Comparison of ENCODE assay signal across 8 cellular contexts in genomic region chr5:147935032-147935431, GRCh38. TPM values are rescaled to one million over a fixed set of nuclear protein-coding genes. Genes with fewer than 3 reads are reported as not detected.
DNase-seq lines count a peak whose midpoint lies in the region; ATAC-seq and TF ChIP-seq lines count a peak whose summit lies in the region.

No MANE protein-coding gene starts in this region.

- no peaks in the 10 kb centered on the region for H3K9me3 Mint-ChIP-seq in activated T-helper 17 cell treated with anti-CD3 and anti-CD28 coated beads, Interleukin-2, amount 50 U/mL, for 72 hours

- H4K20me1 ChIP-seq in fibroblast of lung (ENCODE audit: control insufficient read depth, extremely low read depth, insufficient read depth, low read length) = no peaks in the 10 kb centered on the region

- intact Hi-C loops in Right ventricle myocardium inferior (cut with DNase I) (loop anchor here (1.0 to 2.0 kb wide), 2 partner anchors 48 to 78 kb away; no protein-coding TSS in a partner anchor), prostate gland (cut with DNase I) (no loop called here)

- H2AFZ ChIP-seq in fibroblast of lung (ENCODE audit: low read length) = no peak overlapping the region

- WGBS in prostate gland = 2% methylated on average over 3 of the region's 3 CpGs

- H3K27ac ChIP-seq in right atrium auricular region (no peak overlapping the region), fibroblast of lung (ENCODE audit: insufficient read depth, low read length) (no peak overlapping the region), prostate gland (no peak overlapping the region)

- no peaks in the 10 kb centered on the region for H3K9me3 ChIP-seq in right atrium auricular region
- no peaks in the 10 kb centered on the region for H3K9me3 ChIP-seq in fibroblast of lung (ENCODE audit: control insufficient read depth, insufficient read depth, low read depth, low read length)
- H3K9me3 ChIP-seq in prostate gland = no peaks in the 10 kb centered on the region

- no peak for TF ChIP-seq POLR2A in prostate gland (IDR thresholded peaks at IDR 0.05)

- H3K36me3 Mint-ChIP-seq in activated T-helper 17 cell treated with anti-CD3 and anti-CD28 coated beads, Interleukin-2, amount 50 U/mL, for 72 hours (ENCODE audit: low read depth) = no peaks in the 10 kb centered on the region

- H3K79me2 ChIP-seq in fibroblast of lung (ENCODE audit: control insufficient read depth, insufficient read depth, low read length) = no peaks in the 10 kb centered on the region

- H3K4me2 ChIP-seq in fibroblast of lung (ENCODE audit: extremely low read depth, insufficient read depth, low read length) = no peak overlapping the region

- no peak overlapping the region for H3K27ac Mint-ChIP-seq in activated T-helper 17 cell treated with anti-CD3 and anti-CD28 coated beads, Interleukin-2, amount 50 U/mL, for 72 hours

- H3K4me3 Mint-ChIP-seq in activated T-helper 17 cell treated with anti-CD3 and anti-CD28 coated beads, Interleukin-2, amount 50 U/mL, for 72 hours = no peak overlapping the region

- no peaks in the 10 kb centered on the region for H3K27me3 ChIP-seq in right atrium auricular region
- H3K27me3 ChIP-seq in fibroblast of lung (ENCODE audit: control insufficient read depth, insufficient read depth, low read length) = no peaks in the 10 kb centered on the region
- no peaks in the 10 kb centered on the region for H3K27me3 ChIP-seq in prostate gland (replicated peaks; ENCODE audit: insufficient read depth)

- ATAC-seq in Right ventricle myocardium inferior = peak; percentile 73
- ATAC-seq in stimulated activated naive CD8-positive, alpha-beta T cell treated with anti-CD3 and anti-CD28 coated beads, Interleukin-15, Interleukin-2, amounts not matched to agents 100 U/mL and 50 U/mL, for 24 hours = no peak
- ATAC-seq in HG02678 (IDR thresholded peaks at IDR 0.05; ENCODE audit: unreplicated experiment) = no peak
- ATAC-seq in activated T-helper 17 cell treated with anti-CD3 and anti-CD28 coated beads, Interleukin-2, amount 50 U/mL, for 72 hours (replicated peaks) = no peak

- peak in 1 of 2 donors; percentile 64 for TF ChIP-seq CTCF in right atrium auricular region (IDR thresholded peaks at IDR 0.05)
- peak; percentile 12 to 46 for TF ChIP-seq CTCF in fibroblast of lung (conservative IDR thresholded peaks at IDR 0.05 in 1 of 2, IDR thresholded peaks at IDR 0.05 in 1 of 2; ENCODE audit: low read depth in 1 of 2, low read length in 2 of 2)
- peak in 3 of 4 experiments; percentile 57 to 82 (median 72) for TF ChIP-seq CTCF in prostate gland (IDR thresholded peaks at IDR 0.05)

- H3K4me1 ChIP-seq in right atrium auricular region (no peaks in the 10 kb centered on the region), fibroblast of lung (ENCODE audit: control insufficient read depth, extremely low read depth, insufficient read depth, low read length) (no peaks in the 10 kb centered on the region), prostate gland (replicated peaks) (no peaks in the 10 kb centered on the region)

- H3K4me3 ChIP-seq in right atrium auricular region (no peak overlapping the region), fibroblast of lung (replicated peaks in 1 of 4; ENCODE audit: control extremely low read depth in 1 of 4, insufficient read depth in 1 of 4, low read depth in 3 of 4, low read length in 4 of 4) (no peak overlapping the region), prostate gland (no peak overlapping the region)

- DNase-seq in Right ventricle myocardium inferior (ENCODE audit: missing footprints) (no peak), right atrium auricular region (ENCODE audit: low spot score) (no peak), OCI-M1 (lab: John Stamatoyannopoulos, UW) (peak; percentile 60), fibroblast of lung (ENCODE audit: low read depth in 2 of 2) (peak; percentile 69 to 79), prostate gland (ENCODE audit: low spot score) (peak; percentile 21)
- no peak for DNase-seq in stimulated activated naive CD8-positive, alpha-beta T cell treated with anti-CD3 and anti-CD28 coated beads, Interleukin-15, Interleukin-2, amounts not matched to agents 100 U/mL and 50 U/mL, for 24 hours

- H3K36me3 ChIP-seq in right atrium auricular region = no peaks in the 10 kb centered on the region
- no peaks in the 10 kb centered on the region for H3K36me3 ChIP-seq in fibroblast of lung (ENCODE audit: control insufficient read depth, insufficient read depth, low read length)
- H3K36me3 ChIP-seq in prostate gland = no peaks in the 10 kb centered on the region

- H3K27me3 Mint-ChIP-seq in activated T-helper 17 cell treated with anti-CD3 and anti-CD28 coated beads, Interleukin-2, amount 50 U/mL, for 72 hours = peaks cover 18% of the 10 kb centered on the region

- H3K9ac ChIP-seq in fibroblast of lung (ENCODE audit: insufficient read depth, low read length) = no peak overlapping the region

- H3K4me1 Mint-ChIP-seq in activated T-helper 17 cell treated with anti-CD3 and anti-CD28 coated beads, Interleukin-2, amount 50 U/mL, for 72 hours = no peaks in the 10 kb centered on the region

RNA-seq across cellular contexts. Expression of gene C5orf46, which starts 28.7 kb away (rescaled TPM):
- total RNA-seq in Right ventricle myocardium inferior = 2.4 TPM
- total RNA-seq in right atrium auricular region = 1 to 10 TPM in 1 of 2 donors, not detected in 1; 2.7 TPM
- total RNA-seq in fibroblast of lung = not detected in 2 replicates
- polyA plus RNA-seq in fibroblast of lung = not detected in 2 replicates
- 0.36 TPM in 1 of 2 replicates, not detected in the other for polyA plus RNA-seq in fibroblast of lung (2012)
- not detected in 2 replicates for polyA minus RNA-seq in fibroblast of lung (ENCODE audit: low replicate concordance)
- under 1 TPM in 1 of 2 donors, not detected in 1; 0.59 TPM for total RNA-seq in prostate gland
- total RNA-seq in activated T-helper 17 cell treated with anti-CD3 and anti-CD28 coated beads, Interleukin-2, amount 50 U/mL, for 72 hours = not detected

RNA-seq across cellular contexts. Expression of gene SCGB3A2, which starts 56.5 kb away (rescaled TPM):
- total RNA-seq in Right ventricle myocardium inferior (not detected), right atrium auricular region (not detected), fibroblast of lung (not detected in 2 replicates), prostate gland (not detected)
- polyA plus RNA-seq in fibroblast of lung = not detected in 2 replicates
- polyA plus RNA-seq in fibroblast of lung (2012) = not detected in 2 replicates
- not detected in 2 replicates for polyA minus RNA-seq in fibroblast of lung (ENCODE audit: low replicate concordance)
- total RNA-seq in activated T-helper 17 cell treated with anti-CD3 and anti-CD28 coated beads, Interleukin-2, amount 50 U/mL, for 72 hours = not detected

Comparison
In these comparisons a context has a peak if more than half of its experiments do, and no peak if none do; other contexts are left out.
1. DNase-seq: peak in OCI-M1 (single experiment), fibroblast of lung (2 of 2) and prostate gland (single experiment); none in Right ventricle myocardium inferior (single experiment), right atrium auricular region (single experiment) and stimulated activated naive CD8-positive, alpha-beta T cell treated with anti-CD3 and anti-CD28 coated beads, Interleukin-15, Interleukin-2, amounts not matched to agents 100 U/mL and 50 U/mL, for 24 hours (single experiment).